In the genomic region with DNA sequence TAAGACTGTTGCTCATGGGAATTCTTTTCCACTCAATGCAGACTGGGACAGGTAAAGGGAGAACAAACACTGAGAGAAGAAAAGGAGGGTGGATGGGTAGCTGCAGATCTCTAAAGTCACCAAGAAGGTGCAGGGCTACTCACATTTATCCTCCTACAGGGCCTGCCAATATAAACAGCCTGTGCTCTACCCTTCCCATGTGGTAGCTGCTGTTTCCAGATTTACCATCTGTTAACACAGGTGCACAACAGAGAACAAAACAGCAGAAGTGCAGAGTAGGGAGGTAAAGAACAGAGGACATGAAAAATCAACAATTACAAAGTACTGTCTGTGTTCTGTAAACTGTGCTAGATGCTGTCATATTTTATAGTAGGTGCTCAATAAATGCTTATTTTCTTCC, we compare ENCODE assay signal across 25 cellular contexts. TPM values are rescaled to one million over a fixed set of nuclear protein-coding genes. Genes with fewer than 3 reads are reported as not detected.
DNase-seq lines count a peak whose midpoint lies in the region; FAIRE-seq and TF ChIP-seq lines count a peak whose summit lies in the region.
"Had no signal": no experiment of that assay in that cellular context is flagged by ENCODE, and none has a peak within 500 bp of the region (broad histone marks: within the 10 kb centered on the region; RNA-seq: fewer than 3 reads in every experiment).

No MANE protein-coding gene starts in this region.

- H3K36me3 Mint-ChIP-seq in mesothelial cell of epicardium, result peaks cover 2% of the 10 kb centered on the region
- H3K36me3 Mint-ChIP-seq: activated naive CD4-positive, alpha-beta T cell treated with anti-CD3 and anti-CD28 coated beads, Interleukin-2, amount 10 ng/mL, durations not matched to agents 7 days and 5 days; CD4-positive, CD25-positive, alpha-beta regulatory T cell had no signal

- no peak for TF ChIP-seq CTCF in mesothelial cell of epicardium (IDR thresholded peaks at IDR 0.05; ENCODE audit: unreplicated experiment)

- H3K27ac Mint-ChIP-seq in mesothelial cell of epicardium, result no peak overlapping the region
- H3K27ac Mint-ChIP-seq: activated naive CD4-positive, alpha-beta T cell treated with anti-CD3 and anti-CD28 coated beads, Interleukin-2, amount 10 ng/mL, durations not matched to agents 7 days and 5 days; activated T-helper 1 cell treated with anti-CD3 and anti-CD28 coated beads, Interleukin-12 subunit alpha, Interleukin-12 subunit beta, Interleukin-2, Interleukin-4 antibody, amounts not matched to agents 30 ng/mL and 10 ng/mL and 1 ng/mL, durations not matched to agents 14 hours and 24 hours and 36 hours; CD4-positive, CD25-positive, alpha-beta regulatory T cell had no signal

- peaks cover 3% of the 10 kb centered on the region for H3K27me3 Mint-ChIP-seq in mesothelial cell of epicardium (ENCODE audit: low read depth)
- H3K27me3 Mint-ChIP-seq: activated naive CD4-positive, alpha-beta T cell treated with anti-CD3 and anti-CD28 coated beads, Interleukin-2, amount 10 ng/mL, durations not matched to agents 7 days and 5 days; brain; CD4-positive, CD25-positive, alpha-beta regulatory T cell had no signal

- peak; percentile 73 for FAIRE-seq in islet of Langerhans (lab: Jason Lieb, UNC)

- H3K4me3 Mint-ChIP-seq in mesothelial cell of epicardium, result no peak overlapping the region
- H3K4me3 Mint-ChIP-seq: activated naive CD4-positive, alpha-beta T cell treated with anti-CD3 and anti-CD28 coated beads, Interleukin-2, amount 10 ng/mL, durations not matched to agents 7 days and 5 days; activated T-helper 1 cell treated with anti-CD3 and anti-CD28 coated beads, Interleukin-12 subunit alpha, Interleukin-12 subunit beta, Interleukin-2, Interleukin-4 antibody, amounts not matched to agents 30 ng/mL and 10 ng/mL and 1 ng/mL, durations not matched to agents 14 hours and 24 hours and 36 hours; brain; CD4-positive, CD25-positive, alpha-beta regulatory T cell; nephron had no signal

- H3K4me1 Mint-ChIP-seq in mesothelial cell of epicardium, result peaks cover 17% of the 10 kb centered on the region
- H3K4me1 Mint-ChIP-seq: activated naive CD4-positive, alpha-beta T cell treated with anti-CD3 and anti-CD28 coated beads, Interleukin-2, amount 10 ng/mL, durations not matched to agents 7 days and 5 days had no signal

- DNase-seq in NCI-H2081 (lab: John Stamatoyannopoulos, UW), result peak; percentile 46 to 71
- no peak for DNase-seq in NCI-H2081 treated with DMSO at 0.1 percent for 48 hours (lab: John Stamatoyannopoulos, UW)
- peak; percentile 43 for DNase-seq in NCI-H1092 (lab: John Stamatoyannopoulos, UW)
- DNase-seq in NCI-H774 (lab: John Stamatoyannopoulos, UW), result peak; percentile 76
- DNase-seq in NCI-H128 (lab: John Stamatoyannopoulos, UW; ENCODE audit: unreplicated experiment), result no peak
- DNase-seq in mesothelial cell of epicardium (ENCODE audit: low spot score in 2 of 2, unreplicated experiment in 2 of 2), result no peak
- no peak for DNase-seq in Kasumi-1 (lab: John Stamatoyannopoulos, UW)
- DNase-seq: 8988T; activated CD4-positive, alpha-beta T cell treated with anti-CD3 and anti-CD28 coated beads, Interleukin-2, amount 50 U/mL, for 4 hours; activated naive CD4-positive, alpha-beta T cell treated with anti-CD3 and anti-CD28 coated beads, Interleukin-2, amount 10 ng/mL, durations not matched to agents 7 days and 5 days; CD4-positive, CD25-positive, alpha-beta regulatory T cell; effector CD8-positive, alpha-beta T cell; GOT3; Karpas-422; NCI-H1048; ovary; retina; SJCRH30; stimulated activated CD4-positive, alpha-beta T cell treated with anti-CD3 and anti-CD28 coated beads, Interleukin-2, amount 100 ng/mL, for 24 hours; T-helper 1 cell; tibial artery had no signal

- H3K9me3 Mint-ChIP-seq in mesothelial cell of epicardium, result no peaks in the 10 kb centered on the region
- H3K9me3 Mint-ChIP-seq: activated naive CD4-positive, alpha-beta T cell treated with anti-CD3 and anti-CD28 coated beads, Interleukin-2, amount 10 ng/mL, durations not matched to agents 7 days and 5 days; activated T-helper 1 cell treated with anti-CD3 and anti-CD28 coated beads, Interleukin-12 subunit alpha, Interleukin-12 subunit beta, Interleukin-2, Interleukin-4 antibody, amounts not matched to agents 30 ng/mL and 10 ng/mL and 1 ng/mL, durations not matched to agents 14 hours and 24 hours and 36 hours; nephron had no signal

RNA-seq across cellular contexts. Expression of a gene that starts 26.0 kb away (rescaled TPM):
- 5.1 to 5.5 TPM (median 5.4 TPM) in 3 replicates for total RNA-seq in mesothelial cell of epicardium

Comparison
In these comparisons a context has a peak if more than half of its experiments do, and no peak if none do; other contexts are left out.
1. DNase-seq: peak in NCI-H2081 (2 of 2), NCI-H1092 (single experiment) and NCI-H774 (single experiment); none in NCI-H2081 treated with DMSO at 0.1 percent for 48 hours (single experiment), NCI-H128 (single experiment), mesothelial cell of epicardium (0 of 2) and Kasumi-1 (0 of 2).